22 cellular contexts compared by ENCODE assay signal in the genomic region with DNA sequence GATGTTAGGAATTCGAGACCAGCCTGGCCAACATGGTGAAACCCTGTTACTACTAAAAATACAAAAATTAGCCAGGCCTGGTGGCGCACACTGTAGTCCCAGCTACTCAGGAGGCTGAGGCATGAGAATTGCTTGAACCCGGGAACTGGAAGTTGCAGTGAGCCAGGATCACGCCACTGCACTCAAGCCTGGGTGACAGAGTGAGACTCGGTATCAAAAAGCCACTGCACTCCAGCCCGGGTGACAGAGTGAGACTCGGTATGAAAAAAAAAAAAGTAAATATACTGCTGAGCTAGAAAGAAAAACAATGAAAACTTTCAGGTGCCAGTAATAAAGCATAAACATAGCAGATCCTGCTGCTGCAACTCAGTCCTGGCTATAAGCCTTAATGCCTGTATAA.
"Had no signal": no experiment of that assay in that cellular context is flagged by ENCODE, and none has a peak within 500 bp of the region (broad histone marks: within the 10 kb centered on the region; RNA-seq: fewer than 3 reads in every experiment).

No MANE protein-coding gene starts in this region.

- H3K4me3 Mint-ChIP-seq: effector memory CD8-positive, alpha-beta T cell; memory B cell; naive B cell; natural killer cell treated with Interleukin-12 subunit alpha and Interleukin-12 subunit beta and Interleukin-15 and Interleukin-18, amount 100 ng/mL, for 72 hours; neural crest cell; stimulated activated memory B cell treated with anti-CD40 and anti-IgM and Interleukin-4, amounts not matched to agents 10 μg/mL and 1 μg/mL and 100 μg/mL, for 72 hours had no signal

- H3K4me1 ChIP-seq: lower lobe of right lung, psoas muscle, suprapubic skin, vagina had no signal

- H3K27me3 ChIP-seq: esophagus squamous epithelium, left lung, sigmoid colon, suprapubic skin, vagina had no signal

- H3K27ac ChIP-seq: esophagus squamous epithelium, left lung, lower lobe of right lung, psoas muscle, sigmoid colon, suprapubic skin, vagina had no signal

- H3K4me1 Mint-ChIP-seq: memory B cell; neural crest cell; stimulated activated memory B cell treated with anti-CD40 and anti-IgM and Interleukin-4, amounts not matched to agents 10 μg/mL and 1 μg/mL and 100 μg/mL, for 72 hours had no signal

- ATAC-seq: effector memory CD8-positive, alpha-beta T cell; left lung; lower lobe of right lung; natural killer cell treated with Interleukin-12 subunit alpha and Interleukin-12 subunit beta and Interleukin-15 and Interleukin-18, amount 100 ng/mL, for 72 hours; psoas muscle; right cardiac atrium; stimulated activated memory B cell treated with anti-CD40 and anti-IgM and Interleukin-4, amounts not matched to agents 10 μg/mL and 1 μg/mL and 100 μg/mL, for 72 hours; stimulated activated naive CD8-positive, alpha-beta T cell treated with anti-CD3 and anti-CD28 coated beads, Interleukin-15, Interleukin-2, amounts not matched to agents 100 U/mL and 50 U/mL, for 24 hours had no signal

- FAIRE-seq: endometrium, keratinocyte had no signal

- H3K9me3 ChIP-seq: esophagus squamous epithelium, left lung, lower lobe of right lung, psoas muscle, sigmoid colon, suprapubic skin, vagina had no signal

- H3K4me3 ChIP-seq: esophagus squamous epithelium, left lung, lower lobe of right lung, psoas muscle, sigmoid colon, suprapubic skin, vagina had no signal

- H3K27ac Mint-ChIP-seq: effector memory CD8-positive, alpha-beta T cell; memory B cell; naive B cell; natural killer cell treated with Interleukin-12 subunit alpha and Interleukin-12 subunit beta and Interleukin-15 and Interleukin-18, amount 100 ng/mL, for 72 hours; stimulated activated memory B cell treated with anti-CD40 and anti-IgM and Interleukin-4, amounts not matched to agents 10 μg/mL and 1 μg/mL and 100 μg/mL, for 72 hours had no signal

- DNase-seq: cortex of kidney; effector memory CD8-positive, alpha-beta T cell; esophagus squamous epithelium; foreskin melanocyte; left lung; lower lobe of right lung; naive B cell; psoas muscle; right cardiac atrium; sigmoid colon; stimulated activated CD4-positive, alpha-beta T cell treated with anti-CD3 and anti-CD28 coated beads, Interleukin-2, amount 100 ng/mL, for 24 hours; stimulated activated CD4-positive, alpha-beta T cell treated with anti-CD3 and anti-CD28 coated beads, Interleukin-4, amount 100 ng/mL, for 4 hours; stimulated activated naive CD8-positive, alpha-beta T cell treated with anti-CD3 and anti-CD28 coated beads, Interleukin-15, Interleukin-2, amounts not matched to agents 100 U/mL and 50 U/mL, for 24 hours; trophoblast cell had no signal

- H3K27me3 Mint-ChIP-seq: effector memory CD8-positive, alpha-beta T cell; memory B cell; naive B cell; natural killer cell treated with Interleukin-12 subunit alpha and Interleukin-12 subunit beta and Interleukin-15 and Interleukin-18, amount 100 ng/mL, for 72 hours; stimulated activated memory B cell treated with anti-CD40 and anti-IgM and Interleukin-4, amounts not matched to agents 10 μg/mL and 1 μg/mL and 100 μg/mL, for 72 hours had no signal

- H3K9me3 Mint-ChIP-seq: effector memory CD8-positive, alpha-beta T cell; memory B cell; naive B cell; natural killer cell treated with Interleukin-12 subunit alpha and Interleukin-12 subunit beta and Interleukin-15 and Interleukin-18, amount 100 ng/mL, for 72 hours; neural crest cell; stimulated activated memory B cell treated with anti-CD40 and anti-IgM and Interleukin-4, amounts not matched to agents 10 μg/mL and 1 μg/mL and 100 μg/mL, for 72 hours had no signal
